In the genomic region with DNA sequence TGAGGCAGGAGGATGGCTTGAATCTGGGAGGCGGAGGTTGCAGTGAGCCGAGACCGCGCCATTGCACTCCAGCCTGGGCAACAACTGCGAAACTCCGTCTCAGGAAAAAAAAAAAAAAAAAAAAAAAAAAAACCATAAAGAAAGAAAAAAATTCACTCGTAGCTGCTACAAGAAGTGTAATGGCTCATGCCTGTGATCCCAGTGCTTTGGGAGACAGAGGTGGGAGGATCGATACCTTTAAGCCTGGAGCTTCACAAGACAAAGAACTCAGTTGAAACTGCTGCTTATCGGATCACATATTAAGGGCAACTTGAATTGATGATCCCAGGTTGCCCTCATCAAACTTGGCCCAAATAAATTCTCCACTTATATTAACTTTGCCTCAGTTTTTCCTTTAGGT, we compare ENCODE assay signal across 10 cellular contexts. TPM values are rescaled to one million over a fixed set of nuclear protein-coding genes. Genes with fewer than 3 reads are reported as not detected.
A peak's percentile ranks its signal among the peaks of the same experiment; 100 is the strongest.
DNase-seq lines count a peak whose midpoint lies in the region; ATAC-seq and TF ChIP-seq lines count a peak whose summit lies in the region.
"Had no signal": no experiment of that assay in that cellular context is flagged by ENCODE, and none has a peak within 500 bp of the region (broad histone marks: within the 10 kb centered on the region; RNA-seq: fewer than 3 reads in every experiment).

No MANE protein-coding gene starts in this region.

- peak overlapping the region; percentile 90 to 99 (median 96) for H3K4me3 Mint-ChIP-seq in CD4-positive, CD25-positive, alpha-beta regulatory T cell
- peak overlapping the region in 9 of 10 donors; percentile 12 to 99 (median 92) for H3K4me3 Mint-ChIP-seq in naive thymus-derived CD4-positive, alpha-beta T cell

- peaks cover 0 to 2% (median 0%) of the 10 kb centered on the region in 7 donors for H3K9me3 Mint-ChIP-seq in CD4-positive, CD25-positive, alpha-beta regulatory T cell
- peaks cover 0 to 8% (median 0%) of the 10 kb centered on the region in 11 donors for H3K9me3 Mint-ChIP-seq in naive thymus-derived CD4-positive, alpha-beta T cell

- H3K27ac ChIP-seq in CD4-positive, CD25-positive, alpha-beta regulatory T cell (ENCODE audit: insufficient read depth, low read length, poor library complexity, severe bottlenecking), result no peak overlapping the region
- H3K27ac ChIP-seq in ascending aorta (peak overlapping the region; percentile 95 to 96), heart left ventricle (no peak overlapping the region)
- H3K27ac ChIP-seq in naive thymus-derived CD4-positive, alpha-beta T cell (ENCODE audit: low read depth, low read length), result peak overlapping the region; percentile 100

- intact Hi-C loops in ascending aorta (cut with DNase I) (no loop called here), heart left ventricle (cut with DNase I) (loop anchor here in 3 of 10 donors (5.0 to 10.0 kb wide), 3 partner anchors 37 to 65 kb away; no protein-coding TSS in a partner anchor)
- intact Hi-C loops in naive thymus-derived CD4-positive, alpha-beta T cell (cut with micrococcal nuclease), result no loop called here

- DNase-seq in CD4-positive, CD25-positive, alpha-beta regulatory T cell, result no peak
- DNase-seq in HEK293T (ENCODE audit: extremely low spot score) (no peak), ascending aorta (ENCODE audit: low spot score in 2 of 2) (no peak), NCI-H2081 treated with DMSO at 0.1 percent for 48 hours (lab: John Stamatoyannopoulos, UW) (no peak), DMS114 treated with DMSO at 0.1 percent for 48 hours (lab: John Stamatoyannopoulos, UW; ENCODE audit: unreplicated experiment) (no peak), heart left ventricle (no peak)
- no peak for DNase-seq in naive thymus-derived CD4-positive, alpha-beta T cell

- H3K4me1 Mint-ChIP-seq in CD4-positive, CD25-positive, alpha-beta regulatory T cell, result peaks cover 18 to 39% (median 31%) of the 10 kb centered on the region in 4 donors
- H3K4me1 Mint-ChIP-seq in naive thymus-derived CD4-positive, alpha-beta T cell, result peaks cover 16 to 38% (median 32%) of the 10 kb centered on the region in 7 donors

- no peaks in the 10 kb centered on the region for H3K27me3 ChIP-seq in CD4-positive, CD25-positive, alpha-beta regulatory T cell (ENCODE audit: control insufficient read depth, insufficient read depth, low read length)
- no peaks in the 10 kb centered on the region for H3K27me3 ChIP-seq in ascending aorta
- no peaks in the 10 kb centered on the region for H3K27me3 ChIP-seq in naive thymus-derived CD4-positive, alpha-beta T cell (ENCODE audit: control insufficient read depth in 2 of 2, insufficient read depth in 2 of 2, low read length in 2 of 2)
- no peaks in the 10 kb centered on the region for H3K27me3 ChIP-seq in heart left ventricle

- POLR2A ChIA-PET in HEK293T (lab: Yijun Ruan, JAX), result interaction anchor here (1.0 to 1.9 kb wide), 2 partner anchors 23 to 40 kb away, joined by 4 to 11 read pairs; no protein-coding TSS in a partner anchor
- POLR2A ChIA-PET in naive thymus-derived CD4-positive, alpha-beta T cell (lab: Charles Lee), result interaction anchor here (0.5 to 5.5 kb wide), 9 partner anchors 10 to 108 kb away, joined by 3 to 68 read pairs (median 4); no protein-coding TSS in a partner anchor

- H3K9me3 ChIP-seq in CD4-positive, CD25-positive, alpha-beta regulatory T cell (ENCODE audit: control insufficient read depth in 2 of 2, low read length in 2 of 2), result no peaks in the 10 kb centered on the region
- no peaks in the 10 kb centered on the region for H3K9me3 ChIP-seq in ascending aorta
- H3K9me3 ChIP-seq in naive thymus-derived CD4-positive, alpha-beta T cell (ENCODE audit: control insufficient read depth in 2 of 3, low read length in 3 of 3), result no peaks in the 10 kb centered on the region
- H3K9me3 ChIP-seq in heart left ventricle, result no peaks in the 10 kb centered on the region
- H3K9me3 ChIP-seq: prostate gland had no signal

- peaks cover 32% of the 10 kb centered on the region for H3K4me1 ChIP-seq in CD4-positive, CD25-positive, alpha-beta regulatory T cell (ENCODE audit: control insufficient read depth, insufficient read depth, low read length, poor library complexity, severe bottlenecking)
- H3K4me1 ChIP-seq in ascending aorta (peaks cover 0 to 13% of the 10 kb centered on the region in 2 donors), heart left ventricle (peaks cover 3 to 26% (median 17%) of the 10 kb centered on the region in 12 donors)
- H3K4me1 ChIP-seq in naive thymus-derived CD4-positive, alpha-beta T cell (ENCODE audit: control insufficient read depth in 2 of 2, insufficient read depth in 2 of 2, low read length in 2 of 2), result peaks cover 11 to 25% of the 10 kb centered on the region in 2 donors
- H3K4me1 ChIP-seq: prostate gland had no signal

- CTCF ChIA-PET in HEK293T (lab: Yijun Ruan, JAX), result no interaction called here
- CTCF ChIA-PET in naive thymus-derived CD4-positive, alpha-beta T cell (lab: Charles Lee), result interaction anchor here (1.0 kb wide), 1 partner anchor 40 kb away, joined by 3 read pairs; no protein-coding TSS in a partner anchor

- TF ChIP-seq POLR2A in heart left ventricle (IDR thresholded peaks at IDR 0.05), result no peak

- ATAC-seq in CD4-positive, CD25-positive, alpha-beta regulatory T cell (ENCODE audit: low read depth in 2 of 2), result no peak
- ATAC-seq in naive thymus-derived CD4-positive, alpha-beta T cell, result no peak
- ATAC-seq in HG03469 (IDR thresholded peaks at IDR 0.05; ENCODE audit: unreplicated experiment) (no peak), heart left ventricle (no peak)

- WGBS in heart left ventricle, 4 donors, result 97 to 98% (median 98%) methylated on average over 9 of the region's 9 CpGs

- no peaks in the 10 kb centered on the region for H3K36me3 ChIP-seq in CD4-positive, CD25-positive, alpha-beta regulatory T cell (ENCODE audit: control insufficient read depth, insufficient read depth, low read length)
- H3K36me3 ChIP-seq in ascending aorta (no peaks in the 10 kb centered on the region), heart left ventricle (no peaks in the 10 kb centered on the region)
- H3K36me3 ChIP-seq in naive thymus-derived CD4-positive, alpha-beta T cell (ENCODE audit: control insufficient read depth in 2 of 3, insufficient read depth in 3 of 3, low read length in 3 of 3), result peaks cover 0 to 5% (median 0%) of the 10 kb centered on the region in 3 experiments
- H3K36me3 ChIP-seq: prostate gland had no signal

- TF ChIP-seq CTCF in ascending aorta (IDR thresholded peaks at IDR 0.05), result no peak
- TF ChIP-seq CTCF in heart left ventricle (IDR thresholded peaks at IDR 0.05), result no peak

- peak overlapping the region; percentile 91 for H3K4me3 ChIP-seq in CD4-positive, CD25-positive, alpha-beta regulatory T cell (ENCODE audit: low read depth, low read length)
- H3K4me3 ChIP-seq in ascending aorta (peak overlapping the region; percentile 88 to 95), heart left ventricle (peak overlapping the region in 3 of 12 donors; percentile 80 to 97 (median 96))
- H3K4me3 ChIP-seq in naive thymus-derived CD4-positive, alpha-beta T cell (ENCODE audit: low read length), result no peak overlapping the region

- peak overlapping the region; percentile 94 to 98 (median 98) for H3K27ac Mint-ChIP-seq in CD4-positive, CD25-positive, alpha-beta regulatory T cell
- H3K27ac Mint-ChIP-seq in naive thymus-derived CD4-positive, alpha-beta T cell, result peak overlapping the region in 7 of 9 donors; percentile 93 to 99 (median 97)

- H3K36me3 Mint-ChIP-seq in CD4-positive, CD25-positive, alpha-beta regulatory T cell, result peaks cover 4% of the 10 kb centered on the region
- H3K36me3 Mint-ChIP-seq in naive thymus-derived CD4-positive, alpha-beta T cell, result peaks cover 0 to 6% (median 0%) of the 10 kb centered on the region in 5 donors

- peaks cover 22% of the 10 kb centered on the region for H3K27me3 Mint-ChIP-seq in CD4-positive, CD25-positive, alpha-beta regulatory T cell
- H3K27me3 Mint-ChIP-seq in naive thymus-derived CD4-positive, alpha-beta T cell, result no peaks in the 10 kb centered on the region
- H3K27me3 Mint-ChIP-seq: activated CD4-positive, alpha-beta memory T cell treated with anti-CD3 and anti-CD28 coated beads for 36 hours had no signal

TF ChIP-seq in HEK293T, 16 proteins besides CTCF, POLR2A, EP300 and RAD21:
- no peak for TF ChIP-seq CTBP1 (IDR thresholded peaks at IDR 0.05; ENCODE audit: borderline replicate concordance)
- TF ChIP-seq HDGF (IDR thresholded peaks at IDR 0.05; ENCODE audit: borderline replicate concordance), result no peak
- TF ChIP-seq BHLHE40 (IDR thresholded peaks at IDR 0.05; ENCODE audit: borderline replicate concordance), result no peak
- TF ChIP-seq LEF1 (IDR thresholded peaks at IDR 0.05; ENCODE audit: borderline replicate concordance), result no peak
- no peak for TF ChIP-seq FOXK2 (IDR thresholded peaks at IDR 0.05)
- TF ChIP-seq ZNF384 (IDR thresholded peaks at IDR 0.05), result peak; percentile 71

RNA-seq across cellular contexts. Expression of gene ZCCHC7, which starts 1.0 kb away (rescaled TPM):
- 43.6 TPM for total RNA-seq in CD4-positive, CD25-positive, alpha-beta regulatory T cell
- 10 to 100 TPM; 32.3 to 38.6 (median 34.0) TPM for polyA plus RNA-seq in CD4-positive, CD25-positive, alpha-beta regulatory T cell
- total RNA-seq in ascending aorta, result 25.1 TPM
- total RNA-seq in naive thymus-derived CD4-positive, alpha-beta T cell, result 10 to 100 TPM; 26.1 to 47.1 (median 40.9) TPM
- 10 to 100 TPM; 27.9 to 40.3 TPM for polyA plus RNA-seq in naive thymus-derived CD4-positive, alpha-beta T cell
- 10 to 100 TPM in 3 of 9 donors, 1 to 10 TPM in 6; 4.4 to 14.8 (median 9.1) TPM for total RNA-seq in heart left ventricle
- polyA plus RNA-seq in heart left ventricle, result 1 to 10 TPM; 3.5 to 4.8 TPM

Comparison
In these comparisons a context has a peak if more than half of its experiments do, and no peak if none do; other contexts are left out.
1. H3K27ac ChIP-seq: peak in ascending aorta (2 of 2) and naive thymus-derived CD4-positive, alpha-beta T cell (single experiment); none in CD4-positive, CD25-positive, alpha-beta regulatory T cell (single experiment) and heart left ventricle (0 of 12).